ENCODE assay signal across 18 cellular contexts in the genomic region with DNA sequence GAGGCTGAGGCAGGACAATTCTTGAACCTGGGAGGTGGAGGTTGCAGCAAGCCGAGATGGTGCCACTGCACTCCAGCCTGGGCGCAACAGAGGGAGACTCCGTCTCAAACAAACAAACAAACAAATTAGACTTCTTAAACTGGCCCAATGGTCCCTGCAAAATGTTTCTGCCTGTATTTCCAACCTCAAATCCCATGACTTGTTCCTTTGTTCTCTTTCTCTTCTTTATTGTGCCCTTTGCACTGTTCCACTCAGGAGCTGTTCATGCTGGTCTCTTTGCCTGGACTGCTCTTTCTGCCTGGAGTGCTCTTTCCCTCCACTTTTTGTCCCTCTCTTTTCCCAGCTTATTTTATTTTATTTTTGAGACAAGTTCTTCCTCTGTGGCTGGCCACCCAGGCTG. TPM values are rescaled to one million over a fixed set of nuclear protein-coding genes. Genes with fewer than 3 reads are reported as not detected.
A peak's percentile ranks its signal among the peaks of the same experiment; 100 is the strongest.
DNase-seq lines count a peak whose midpoint lies in the region; ATAC-seq, FAIRE-seq and TF ChIP-seq lines count a peak whose summit lies in the region.
"Had no signal": no experiment of that assay in that cellular context is flagged by ENCODE, and none has a peak within 500 bp of the region (broad histone marks: within the 10 kb centered on the region; RNA-seq: fewer than 3 reads in every experiment).

No MANE protein-coding gene starts in this region.

- TF ChIP-seq CTCF in CD4-positive, alpha-beta T cell (IDR thresholded peaks at IDR 0.05) = no peak
- TF ChIP-seq CTCF in Caco-2 (IDR thresholded peaks at IDR 0.05; ENCODE audit: insufficient read depth in 1 of 2, low read depth in 1 of 2, low read length in 1 of 2, severe bottlenecking in 1 of 2, unreplicated experiment in 1 of 2) (no peak), nephron (IDR thresholded peaks at IDR 0.05; ENCODE audit: unreplicated experiment in 3 of 3) (no peak)

- POLR2A ChIA-PET in CD4-positive, alpha-beta T cell (lab: Charles Lee) = interaction anchor here (0.9 kb wide), 1 partner anchor 9 kb away, joined by 3 read pairs; no protein-coding TSS in a partner anchor
- POLR2A ChIA-PET in Caco-2 (lab: Charles Lee) = no interaction called here

- peak overlapping the region; percentile 21 for H3K27ac Mint-ChIP-seq in CD4-positive, alpha-beta T cell
- H3K27ac Mint-ChIP-seq in Caco-2 (ENCODE audit: unreplicated experiment) (peak overlapping the region; percentile 20), nephron (no peak overlapping the region)
- H3K27ac Mint-ChIP-seq in activated T-helper 17 cell treated with anti-CD3 and anti-CD28 coated beads, Interleukin-2, amount 50 U/mL, for 72 hours = peak overlapping the region; percentile 5

- CTCF ChIA-PET in CD4-positive, alpha-beta T cell (lab: Charles Lee) = no interaction called here
- CTCF ChIA-PET in Caco-2 (lab: Charles Lee) = interaction anchor here (0.7 kb wide), 1 partner anchor 14 kb away, joined by 3 read pairs; no protein-coding TSS in a partner anchor

- H3K27me3 ChIP-seq in CD4-positive, alpha-beta T cell (ENCODE audit: control insufficient read depth, insufficient read depth, low read length) = no peaks in the 10 kb centered on the region
- H3K27me3 ChIP-seq in Caco-2 (replicated peaks; ENCODE audit: control insufficient read depth, insufficient read depth, low read length) = no peaks in the 10 kb centered on the region
- H3K27me3 ChIP-seq in small intestine (ENCODE audit: control insufficient read depth in 2 of 2, insufficient read depth in 2 of 2, low read length in 2 of 2) = no peaks in the 10 kb centered on the region
- H3K27me3 ChIP-seq: BE2C had no signal

- intact Hi-C loops in CD4-positive, alpha-beta T cell (cut with DNase I, micrococcal nuclease) = loop anchor here in 1 of 2 experiments (5.0 kb wide), 1 partner anchor 262 kb away; a partner anchor contains a TSS
- intact Hi-C loops in Caco-2 (cut with micrococcal nuclease; ENCODE audit: unreplicated experiment) = no loop called here

- no peak overlapping the region for H3K27ac ChIP-seq in CD4-positive, alpha-beta T cell (ENCODE audit: low read depth, low read length)
- H3K27ac ChIP-seq in small intestine (ENCODE audit: low read depth in 1 of 2, low read length in 1 of 2) = no peak overlapping the region
- H3K27ac ChIP-seq: A549, C4-2B had no signal

- H3K36me3 ChIP-seq in Caco-2 (ENCODE audit: control insufficient read depth, insufficient read depth, low read length) (no peaks in the 10 kb centered on the region), small intestine (ENCODE audit: control insufficient read depth in 2 of 2, insufficient read depth in 2 of 2, low read length in 2 of 2) (peaks cover 0 to 3% of the 10 kb centered on the region in 2 donors)

- no peaks in the 10 kb centered on the region for H3K9me3 Mint-ChIP-seq in CD4-positive, alpha-beta T cell
- H3K9me3 Mint-ChIP-seq in Caco-2 (ENCODE audit: unreplicated experiment) (no peaks in the 10 kb centered on the region), nephron (no peaks in the 10 kb centered on the region)
- no peaks in the 10 kb centered on the region for H3K9me3 Mint-ChIP-seq in activated T-helper 17 cell treated with anti-CD3 and anti-CD28 coated beads, Interleukin-2, amount 50 U/mL, for 72 hours
- H3K9me3 Mint-ChIP-seq: CD8-positive, alpha-beta T cell had no signal

- H3K4me1 Mint-ChIP-seq in CD4-positive, alpha-beta T cell (ENCODE audit: low read depth) = peaks cover 33% of the 10 kb centered on the region
- H3K4me1 Mint-ChIP-seq in Caco-2 (ENCODE audit: low read depth, unreplicated experiment) (peaks cover 18% of the 10 kb centered on the region), nephron (peaks cover 9% of the 10 kb centered on the region)
- H3K4me1 Mint-ChIP-seq in activated T-helper 17 cell treated with anti-CD3 and anti-CD28 coated beads, Interleukin-2, amount 50 U/mL, for 72 hours = peaks cover 15% of the 10 kb centered on the region

- no peak for ATAC-seq in CD4-positive, alpha-beta T cell (ENCODE audit: poor library complexity)
- no peak for ATAC-seq in activated T-helper 17 cell treated with anti-CD3 and anti-CD28 coated beads, Interleukin-2, amount 50 U/mL, for 72 hours (replicated peaks)
- ATAC-seq: A549; CD8-positive, alpha-beta T cell; HCT116 had no signal

- no peak for FAIRE-seq in small intestine (lab: Jason Lieb, UNC)
- FAIRE-seq: A549, GM19239, H54 had no signal

- no TSS peak for BruUV-seq in Caco-2 (replicated peaks; lab: Mats Ljungman, UMichigan)

- H3K4me3 ChIP-seq in Caco-2 (ENCODE audit: low read depth, low read length) (no peak overlapping the region), small intestine (ENCODE audit: low read depth in 1 of 2, low read length in 2 of 2) (no peak overlapping the region)
- H3K4me3 ChIP-seq: A549 had no signal

- H3K27me3 Mint-ChIP-seq in CD4-positive, alpha-beta T cell = no peaks in the 10 kb centered on the region
- H3K27me3 Mint-ChIP-seq in Caco-2 (ENCODE audit: insufficient read depth, unreplicated experiment) (no peaks in the 10 kb centered on the region), nephron (ENCODE audit: low read depth) (no peaks in the 10 kb centered on the region)
- no peaks in the 10 kb centered on the region for H3K27me3 Mint-ChIP-seq in activated T-helper 17 cell treated with anti-CD3 and anti-CD28 coated beads, Interleukin-2, amount 50 U/mL, for 72 hours

- no peak overlapping the region for H3K4me3 Mint-ChIP-seq in CD4-positive, alpha-beta T cell
- no peak overlapping the region for H3K4me3 Mint-ChIP-seq in Caco-2 (ENCODE audit: unreplicated experiment)
- no peak overlapping the region for H3K4me3 Mint-ChIP-seq in activated T-helper 17 cell treated with anti-CD3 and anti-CD28 coated beads, Interleukin-2, amount 50 U/mL, for 72 hours
- H3K4me3 Mint-ChIP-seq in nephron = peak overlapping the region; percentile 11 to 37 (median 11)
- H3K4me3 Mint-ChIP-seq: CD8-positive, alpha-beta T cell had no signal

- 78 to 98% (median 87%) methylated on average over 3 of the region's 3 CpGs for WGBS in small intestine, 3 donors

- H3K4me1 ChIP-seq in Caco-2 (peaks cover 11% of the 10 kb centered on the region), small intestine (ENCODE audit: control insufficient read depth in 2 of 2, insufficient read depth in 1 of 2, low read depth in 1 of 2, low read length in 1 of 2) (peaks cover 0 to 2% of the 10 kb centered on the region in 2 donors)

- no peaks in the 10 kb centered on the region for H3K9me3 ChIP-seq in CD4-positive, alpha-beta T cell (ENCODE audit: control insufficient read depth, low read length)
- no peaks in the 10 kb centered on the region for H3K9me3 ChIP-seq in Caco-2
- no peaks in the 10 kb centered on the region for H3K9me3 ChIP-seq in small intestine (ENCODE audit: control insufficient read depth, low read depth)
- H3K9me3 ChIP-seq: A549, BE2C had no signal

- peaks cover 65% of the 10 kb centered on the region for H3K36me3 Mint-ChIP-seq in CD4-positive, alpha-beta T cell (ENCODE audit: low read depth)
- H3K36me3 Mint-ChIP-seq in Caco-2 (ENCODE audit: insufficient read depth, unreplicated experiment) = peaks cover 54% of the 10 kb centered on the region
- peaks cover 70% of the 10 kb centered on the region for H3K36me3 Mint-ChIP-seq in activated T-helper 17 cell treated with anti-CD3 and anti-CD28 coated beads, Interleukin-2, amount 50 U/mL, for 72 hours (ENCODE audit: low read depth)
- H3K36me3 Mint-ChIP-seq in nephron (ENCODE audit: low read depth) = peaks cover 45% of the 10 kb centered on the region

- no peak for DNase-seq in CD4-positive, alpha-beta T cell
- no peak for DNase-seq in Caco-2
- DNase-seq in activated CD4-positive, alpha-beta T cell treated with anti-CD3 and anti-CD28 coated beads for 48 hours = no peak
- DNase-seq in NCI-H526 (lab: John Stamatoyannopoulos, UW) = no peak
- DNase-seq in small intestine = no peak
- DNase-seq: BE2C; CD8-positive, alpha-beta T cell; COR-L47; DND-41; GDM1; IMR-90 had no signal

RNA-seq across cellular contexts. Expression of a gene that starts 4.1 kb away (rescaled TPM):
- total RNA-seq in CD4-positive, alpha-beta T cell = 1 to 10 TPM; 6.8 to 8.3 TPM
- 28.1 and 28.4 TPM in 2 replicates for total RNA-seq in Caco-2 (2022)
- 10 to 100 TPM; 17.4 to 42.1 TPM for total RNA-seq in activated T-helper 17 cell treated with anti-CD3 and anti-CD28 coated beads, Interleukin-2, amount 50 U/mL, for 72 hours
- polyA plus RNA-seq in small intestine = 10 to 100 TPM; 10.5 to 24.7 (median 13.5) TPM

RNA-seq across cellular contexts. Expression of a gene that starts 14.9 kb away (rescaled TPM):
- total RNA-seq in CD4-positive, alpha-beta T cell = 10 to 100 TPM; 32.9 to 35.3 TPM
- total RNA-seq in Caco-2 (2022) = 37.4 and 41.2 TPM in 2 replicates
- 10 to 100 TPM; 26.6 to 55.2 TPM for total RNA-seq in activated T-helper 17 cell treated with anti-CD3 and anti-CD28 coated beads, Interleukin-2, amount 50 U/mL, for 72 hours
- polyA plus RNA-seq in small intestine = 10 to 100 TPM; 22.6 to 25.7 (median 22.9) TPM

RNA-seq across cellular contexts. Expression of a gene that starts 36.7 kb away (rescaled TPM):
- total RNA-seq in CD4-positive, alpha-beta T cell = 100 to 1,000 TPM; 276 to 280 TPM
- total RNA-seq in Caco-2 (2022) = 287 and 288 TPM in 2 replicates
- total RNA-seq in activated T-helper 17 cell treated with anti-CD3 and anti-CD28 coated beads, Interleukin-2, amount 50 U/mL, for 72 hours = 100 to 1,000 TPM; 107 to 172 TPM
- 100 to 1,000 TPM in 1 of 3 donors, 10 to 100 TPM in 2; 35.8 to 209 (median 67.6) TPM for polyA plus RNA-seq in small intestine

RNA-seq across cellular contexts. Expression of a gene that starts 57.1 kb away (rescaled TPM):
- total RNA-seq in CD4-positive, alpha-beta T cell = 10 to 100 TPM; 74.1 to 82.2 TPM
- 66.2 TPM in 2 replicates for total RNA-seq in Caco-2 (2022)
- total RNA-seq in activated T-helper 17 cell treated with anti-CD3 and anti-CD28 coated beads, Interleukin-2, amount 50 U/mL, for 72 hours = 10 to 100 TPM; 51.4 to 60.2 TPM
- polyA plus RNA-seq in small intestine = 1 to 10 TPM; 4.6 to 7.7 (median 6.5) TPM

Comparison
In these comparisons a context has a peak if more than half of its experiments do, and no peak if none do; other contexts are left out.
1. H3K27ac Mint-ChIP-seq: peak in CD4-positive, alpha-beta T cell (single experiment), Caco-2 (single experiment) and activated T-helper 17 cell treated with anti-CD3 and anti-CD28 coated beads, Interleukin-2, amount 50 U/mL, for 72 hours (single experiment); none in nephron (0 of 3).
2. H3K4me3 Mint-ChIP-seq: peak in nephron (3 of 3); none in CD4-positive, alpha-beta T cell (single experiment), Caco-2 (single experiment) and activated T-helper 17 cell treated with anti-CD3 and anti-CD28 coated beads, Interleukin-2, amount 50 U/mL, for 72 hours (single experiment).